ENCODE assay signal across 13 cellular contexts in genomic region chr2:192148620-192149321, GRCh38. TPM values are rescaled to one million over a fixed set of nuclear protein-coding genes. Genes with fewer than 3 reads are reported as not detected.
A peak's percentile ranks its signal among the peaks of the same experiment; 100 is the strongest.
DNase-seq lines count a peak whose midpoint lies in the region; ATAC-seq and TF ChIP-seq lines count a peak whose summit lies in the region.
"Had no signal": no experiment of that assay in that cellular context is flagged by ENCODE, and none has a peak within 500 bp of the region (broad histone marks: within the 10 kb centered on the region; RNA-seq: fewer than 3 reads in every experiment).

No MANE protein-coding gene starts in this region.

- no peaks in the 10 kb centered on the region for H3K9me3 Mint-ChIP-seq in glutamatergic neuron (ENCODE audit: unreplicated experiment)
- H3K9me3 Mint-ChIP-seq in stimulated activated effector memory CD8-positive, alpha-beta T cell treated with anti-CD3 and anti-CD28 coated beads, Interleukin-12 subunit alpha, Interleukin-12 subunit beta, amount 100 ng/mL, for 72 hours, result no peaks in the 10 kb centered on the region
- H3K9me3 Mint-ChIP-seq: activated T-cell treated with anti-CD3 and anti-CD28 coated beads, Interleukin-2, amount 50 U/mL, for 72 hours; CD8-positive, alpha-beta memory T cell had no signal

- H3K9me2 ChIP-seq in SK-N-SH, result no peaks in the 10 kb centered on the region

- no peaks in the 10 kb centered on the region for H4K20me1 ChIP-seq in SK-N-SH (ENCODE audit: insufficient read depth)

- WGBS in SK-N-SH (ENCODE audit: low lambda C conversion rate), result 69% methylated on average over 5 of the region's 5 CpGs

- H3K27ac Mint-ChIP-seq in glutamatergic neuron (ENCODE audit: unreplicated experiment), result peak overlapping the region; percentile 67
- no peak overlapping the region for H3K27ac Mint-ChIP-seq in stimulated activated effector memory CD8-positive, alpha-beta T cell treated with anti-CD3 and anti-CD28 coated beads, Interleukin-12 subunit alpha, Interleukin-12 subunit beta, amount 100 ng/mL, for 72 hours
- H3K27ac Mint-ChIP-seq: activated T-cell treated with anti-CD3 and anti-CD28 coated beads, Interleukin-2, amount 50 U/mL, for 72 hours; CD8-positive, alpha-beta memory T cell; dendritic cell treated with granulocyte-macrophage colony-stimulating factor and Interleukin-4, amounts not matched to agents 40 ng/mL and 50 ng/mL, for 4 days had no signal

- H2AFZ ChIP-seq in SK-N-SH (ENCODE audit: low read depth), result peak overlapping the region; percentile 67

- H3K27me3 Mint-ChIP-seq in glutamatergic neuron (ENCODE audit: unreplicated experiment), result no peaks in the 10 kb centered on the region

- no peaks in the 10 kb centered on the region for H3K36me3 Mint-ChIP-seq in glutamatergic neuron (ENCODE audit: unreplicated experiment)
- H3K36me3 Mint-ChIP-seq in stimulated activated effector memory CD8-positive, alpha-beta T cell treated with anti-CD3 and anti-CD28 coated beads, Interleukin-12 subunit alpha, Interleukin-12 subunit beta, amount 100 ng/mL, for 72 hours, result no peaks in the 10 kb centered on the region
- H3K36me3 Mint-ChIP-seq: CD8-positive, alpha-beta memory T cell had no signal

- peaks cover 0 to 24% of the 10 kb centered on the region in 2 experiments; a peak in 3 of 4 replicates for H3K4me1 ChIP-seq in SK-N-SH (ENCODE audit: control insufficient read depth in 1 of 2, insufficient read depth in 2 of 2, low read depth in 1 of 2, low read length in 1 of 2)

- no peak overlapping the region for H3K9ac ChIP-seq in SK-N-SH

- TF ChIP-seq EP300 in SK-N-SH (IDR thresholded peaks at IDR 0.05; ENCODE audit: borderline replicate concordance in 1 of 2, low read depth in 1 of 2, low read length in 1 of 2), result no peak

- H3K36me3 ChIP-seq in SK-N-SH (replicated peaks in 1 of 2; ENCODE audit: control insufficient read depth in 1 of 2, insufficient read depth in 2 of 2, low read length in 1 of 2), result no peaks in the 10 kb centered on the region
- H3K36me3 ChIP-seq: neutrophil had no signal

- H3K9me3 ChIP-seq in SK-N-SH, result no peaks in the 10 kb centered on the region
- H3K9me3 ChIP-seq: neutrophil had no signal

- DNase-seq in Ammon's horn (ENCODE audit: low spot score) (peak; percentile 71), SK-N-SH (no peak), glutamatergic neuron (no peak), retinal pigment epithelial cell (ENCODE audit: low read depth) (peak; percentile 48), OCI-M2 (lab: John Stamatoyannopoulos, UW; ENCODE audit: unreplicated experiment) (no peak), GF-D8 (lab: John Stamatoyannopoulos, UW) (no peak)
- DNase-seq in stimulated activated effector memory CD8-positive, alpha-beta T cell treated with anti-CD3 and anti-CD28 coated beads, Interleukin-12 subunit alpha, Interleukin-12 subunit beta, amount 100 ng/mL, for 72 hours (ENCODE audit: low spot score in 2 of 2), result no peak
- DNase-seq: activated T-cell treated with anti-CD3 and anti-CD28 coated beads, Interleukin-2, amount 50 U/mL, for 72 hours; CD8-positive, alpha-beta memory T cell; NK-92 treated with Interleukin-12 subunit alpha and Interleukin-12 subunit beta, amount 100 ng/mL, for 24 hours had no signal

- TF ChIP-seq CTCF in SK-N-SH (IDR thresholded peaks at IDR 0.05), result peak; percentile 21; the same call in 1 of the 2 replicates
- TF ChIP-seq CTCF in glutamatergic neuron (IDR thresholded peaks at IDR 0.05; ENCODE audit: partially characterized antibody, unreplicated experiment), result no peak
- TF ChIP-seq CTCF in retinal pigment epithelial cell (conservative IDR thresholded peaks at IDR 0.05; ENCODE audit: low read depth, low read length), result peak; percentile 26

- no peaks in the 10 kb centered on the region for H3K27me3 ChIP-seq in SK-N-SH (ENCODE audit: insufficient read depth)
- H3K27me3 ChIP-seq: neutrophil had no signal

- peaks cover 31% of the 10 kb centered on the region for H3K4me1 Mint-ChIP-seq in glutamatergic neuron (ENCODE audit: low read depth, unreplicated experiment)
- no peaks in the 10 kb centered on the region for H3K4me1 Mint-ChIP-seq in stimulated activated effector memory CD8-positive, alpha-beta T cell treated with anti-CD3 and anti-CD28 coated beads, Interleukin-12 subunit alpha, Interleukin-12 subunit beta, amount 100 ng/mL, for 72 hours
- H3K4me1 Mint-ChIP-seq: CD8-positive, alpha-beta memory T cell had no signal

- POLR2A ChIA-PET in SK-N-SH (lab: Yijun Ruan, JAX), result no interaction called here

- peak overlapping the region; percentile 39 to 82; a peak in 3 of 4 replicates for H3K27ac ChIP-seq in SK-N-SH (ENCODE audit: low read depth in 2 of 2, low read length in 1 of 2)
- H3K27ac ChIP-seq: neutrophil had no signal

- H3K4me3 ChIP-seq in SK-N-SH (ENCODE audit: low read depth in 2 of 2, low read length in 1 of 2) (no peak overlapping the region), retinal pigment epithelial cell (ENCODE audit: low read length) (no peak overlapping the region)

- no peak overlapping the region for H3K4me3 Mint-ChIP-seq in glutamatergic neuron (ENCODE audit: unreplicated experiment)
- H3K4me3 Mint-ChIP-seq in stimulated activated effector memory CD8-positive, alpha-beta T cell treated with anti-CD3 and anti-CD28 coated beads, Interleukin-12 subunit alpha, Interleukin-12 subunit beta, amount 100 ng/mL, for 72 hours, result no peak overlapping the region
- H3K4me3 Mint-ChIP-seq: activated T-cell treated with anti-CD3 and anti-CD28 coated beads, Interleukin-2, amount 50 U/mL, for 72 hours; CD8-positive, alpha-beta memory T cell; dendritic cell treated with granulocyte-macrophage colony-stimulating factor and Interleukin-4, amounts not matched to agents 40 ng/mL and 50 ng/mL, for 4 days had no signal

- peaks cover 18% of the 10 kb centered on the region for H3F3A ChIP-seq in SK-N-SH (replicated peaks; ENCODE audit: insufficient read depth)

- CTCF ChIA-PET in SK-N-SH (lab: Yijun Ruan, JAX), result interaction anchor here (0.9 to 4.1 kb wide), 3 partner anchors 13 to 336 kb away, joined by 3 to 35 read pairs (median 4); no protein-coding TSS in a partner anchor

- no peaks in the 10 kb centered on the region for H3K79me2 ChIP-seq in SK-N-SH (ENCODE audit: insufficient read depth)

- TF ChIP-seq RAD21 in SK-N-SH (IDR thresholded peaks at IDR 0.05; ENCODE audit: low read length), result no peak

- no peak overlapping the region for H3K4me2 ChIP-seq in SK-N-SH

- ATAC-seq in HG03196 (IDR thresholded peaks at IDR 0.05; ENCODE audit: unreplicated experiment), result no peak
- ATAC-seq in stimulated activated effector memory CD8-positive, alpha-beta T cell treated with anti-CD3 and anti-CD28 coated beads, Interleukin-12 subunit alpha, Interleukin-12 subunit beta, amount 100 ng/mL, for 72 hours, result no peak
- ATAC-seq: activated T-cell treated with anti-CD3 and anti-CD28 coated beads, Interleukin-2, amount 50 U/mL, for 72 hours had no signal

TF ChIP-seq in SK-N-SH, 30 proteins besides CTCF, POLR2A, EP300 and RAD21:
- TF ChIP-seq IRF3 (IDR thresholded peaks at IDR 0.05; ENCODE audit: low read depth, low read length), result no peak
- peak; percentile 25; the same call in 1 of the 2 replicates for TF ChIP-seq TCF12 (IDR thresholded peaks at IDR 0.05)

RNA-seq across cellular contexts. Expression of gene TMEFF2, which starts 46.0 kb away (rescaled TPM):
- 5.4 and 5.8 TPM in 2 replicates for polyA plus RNA-seq in SK-N-SH (2012; rRNA removed)
- 6.8 and 7.0 TPM in 2 replicates for polyA plus RNA-seq in SK-N-SH (2012; cell fraction: cytosol; rRNA removed)
- polyA plus RNA-seq in SK-N-SH (2012; cell fraction: nucleus; rRNA removed), result 2.1 and 2.9 TPM in 2 replicates
- total RNA-seq in glutamatergic neuron (ENCODE audit: unreplicated experiment), result 23.9 TPM
- total RNA-seq: activated T-cell treated with anti-CD3 and anti-CD28 coated beads, Interleukin-2, amount 50 U/mL, for 72 hours; CD8-positive, alpha-beta memory T cell had no signal
- polyA plus RNA-seq: CD8-positive, alpha-beta memory T cell had no signal

Comparison
In these comparisons a context has a peak if more than half of its experiments do, and no peak if none do; other contexts are left out.
1. DNase-seq: peak in Ammon's horn (single experiment) and retinal pigment epithelial cell (single experiment); none in SK-N-SH (single experiment), glutamatergic neuron (single experiment), OCI-M2 (single experiment), GF-D8 (single experiment) and stimulated activated effector memory CD8-positive, alpha-beta T cell treated with anti-CD3 and anti-CD28 coated beads, Interleukin-12 subunit alpha, Interleukin-12 subunit beta, amount 100 ng/mL, for 72 hours (0 of 2).